ENCODE assay signal across 12 cellular contexts in the genomic region with DNA sequence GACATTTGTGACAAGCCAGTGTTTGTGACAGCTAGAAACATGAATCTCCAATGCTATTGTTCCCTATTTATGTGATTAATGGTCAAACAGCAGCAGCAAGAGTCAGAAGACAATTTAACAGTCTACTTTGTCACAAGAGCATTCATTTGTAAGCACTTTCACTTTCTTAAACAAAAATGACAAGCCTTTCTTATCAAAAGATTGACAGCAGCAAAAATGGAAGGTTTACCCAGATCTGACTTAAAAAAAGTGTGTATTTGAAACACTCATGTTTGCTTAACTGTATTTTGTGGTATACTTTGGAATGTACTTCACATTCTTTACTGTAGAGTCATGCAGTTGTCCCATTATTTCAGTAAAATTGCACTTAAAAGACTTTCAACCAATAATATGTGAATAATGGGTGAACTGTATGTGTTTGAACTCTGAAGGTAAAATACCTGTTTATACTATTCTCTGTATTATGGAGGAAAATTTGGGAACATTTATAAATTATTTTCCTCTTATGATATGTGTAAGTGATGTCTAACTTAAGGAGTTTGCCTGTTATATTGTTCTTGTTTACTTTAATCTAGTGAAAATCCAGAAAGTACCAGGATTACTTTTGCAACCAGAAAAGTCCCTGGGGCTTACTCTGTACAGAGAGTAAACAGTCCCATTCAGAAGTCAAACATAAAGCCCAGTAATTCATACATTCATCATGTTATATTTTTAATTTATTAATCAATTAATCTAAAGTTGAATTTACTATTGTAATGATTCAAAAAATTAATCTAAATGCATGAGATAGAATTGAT.
A peak's percentile ranks its signal among the peaks of the same experiment; 100 is the strongest.
DNase-seq lines count a peak whose midpoint lies in the region; ATAC-seq and TF ChIP-seq lines count a peak whose summit lies in the region.
"Had no signal": no experiment of that assay in that cellular context is flagged by ENCODE, and none has a peak within 500 bp of the region (broad histone marks: within the 10 kb centered on the region; RNA-seq: fewer than 3 reads in every experiment).

No MANE protein-coding gene starts in this region.

- H4K20me1 ChIP-seq in PC-3 (ENCODE audit: low read length): no peaks in the 10 kb centered on the region

- H3K4me2 ChIP-seq in PC-3 (ENCODE audit: low read length): peak overlapping the region; percentile 77

- H3K79me2 ChIP-seq in PC-3 (ENCODE audit: low read length): no peaks in the 10 kb centered on the region

- H3K27me3 ChIP-seq in PC-3 (ENCODE audit: low read length) (no peaks in the 10 kb centered on the region), neuron (ENCODE audit: insufficient read depth, low read length) (no peaks in the 10 kb centered on the region)
- H3K27me3 ChIP-seq: ovary had no signal

- BruUV-seq in PC-3 (replicated peaks; lab: Mats Ljungman, UMichigan): no TSS peak

- 0 out of 2 replicates have a peak overlapping the region, but pooled peaks have one; percentile 13 for H2AFZ ChIP-seq in PC-3 (ENCODE audit: low read length)
- H2AFZ ChIP-seq in neuron (ENCODE audit: low read depth, low read length): peak overlapping the region; percentile 36

- H3K36me3 ChIP-seq in PC-3 (ENCODE audit: low read depth, low read length) (no peaks in the 10 kb centered on the region), neuron (ENCODE audit: insufficient read depth, low read length) (no peaks in the 10 kb centered on the region)
- H3K36me3 ChIP-seq: ovary had no signal

- H3K9me3 ChIP-seq in PC-3 (ENCODE audit: low read length) (no peaks in the 10 kb centered on the region), neuron (ENCODE audit: low read length) (no peaks in the 10 kb centered on the region)
- H3K9me3 ChIP-seq: ovary had no signal

- no peak overlapping the region for H3K9ac ChIP-seq in PC-3 (ENCODE audit: low read length)

- H3K4me1 ChIP-seq in PC-3 (ENCODE audit: insufficient read depth, low read length): peaks cover 28% of the 10 kb centered on the region
- H3K4me1 ChIP-seq in neuron (ENCODE audit: insufficient read depth, low read length): peaks cover 6% of the 10 kb centered on the region

- CTCF ChIA-PET in PC-3 (lab: Charles Lee): no interaction called here

- DNase-seq in EL (peak; percentile 53), PC-3 (peak; percentile 81), epithelial cell of esophagus (ENCODE audit: low read depth) (peak; percentile 51), SK-N-DZ (ENCODE audit: low spot score) (no peak), GM20000 (ENCODE audit: low spot score) (no peak)
- DNase-seq: activated CD8-positive, alpha-beta memory T cell treated with anti-CD3 and anti-CD28 coated beads, Interleukin-2, amount 50 U/mL, for 48 hours; caudate nucleus; NCI-H774; ovary had no signal

- intact Hi-C loops in PC-3 (cut with micrococcal nuclease): loop anchor here (5.0 kb wide), 1 partner anchor 372 kb away; no protein-coding TSS in a partner anchor

- H3K9me2 ChIP-seq in PC-3 (replicated peaks; ENCODE audit: low read length): no peaks in the 10 kb centered on the region

- TF ChIP-seq CTCF in PC-3 (conservative IDR thresholded peaks at IDR 0.05; ENCODE audit: low read depth, low read length) (no peak), epithelial cell of esophagus (IDR thresholded peaks at IDR 0.05; ENCODE audit: insufficient read depth, low read depth, low read length, missing control alignments) (no peak), GM20000 (IDR thresholded peaks at IDR 0.05; ENCODE audit: extremely low read depth, missing control alignments) (no peak)

- ATAC-seq in PC-3 (peak; percentile 97), HG03457 (IDR thresholded peaks at IDR 0.05; ENCODE audit: unreplicated experiment) (no peak), HG03159 (IDR thresholded peaks at IDR 0.05; ENCODE audit: unreplicated experiment) (no peak)

- POLR2A ChIA-PET in PC-3 (lab: Charles Lee; ENCODE audit: unreplicated experiment): no interaction called here

- peak overlapping the region; percentile 72 for H3K27ac ChIP-seq in PC-3 (ENCODE audit: low read length)
- H3K27ac ChIP-seq: ovary had no signal

- peak overlapping the region; percentile 59 for H3K4me3 ChIP-seq in PC-3 (ENCODE audit: low read length)
- H3K4me3 ChIP-seq in epithelial cell of esophagus (ENCODE audit: low read length): no peak overlapping the region
- H3K4me3 ChIP-seq in neuron (ENCODE audit: low read length): no peak overlapping the region
- H3K4me3 ChIP-seq: ovary had no signal

- H3F3A ChIP-seq in PC-3 (ENCODE audit: low read length, unreplicated experiment): peaks cover 9% of the 10 kb centered on the region

Comparison
In these comparisons a context has a peak if more than half of its experiments do, and no peak if none do; other contexts are left out.
1. DNase-seq: peak in EL (single experiment), PC-3 (single experiment) and epithelial cell of esophagus (single experiment); none in SK-N-DZ (single experiment) and GM20000 (single experiment).